10 cellular contexts compared by ENCODE assay signal in genomic region chr12:100388382-100388781, GRCh38. TPM values are rescaled to one million over a fixed set of nuclear protein-coding genes. Genes with fewer than 3 reads are reported as not detected.
"Had no signal": no experiment of that assay in that cellular context is flagged by ENCODE, and none has a peak within 500 bp of the region (broad histone marks: within the 10 kb centered on the region; RNA-seq: fewer than 3 reads in every experiment).

No MANE protein-coding gene starts in this region.

- FAIRE-seq: HTR-8/SVneo, K562 had no signal

- DNase-seq: IMR-90, KBM-7, KG1 had no signal

- H3K9ac ChIP-seq: KMS-11 had no signal

- ATAC-seq: K562 had no signal

- H3K27ac ChIP-seq: HL-60, KMS-11 had no signal

- H3K4me2 ChIP-seq: KMS-11 had no signal

- H3K4me3 ChIP-seq: K562 had no signal

RNA-seq across cellular contexts. Expression of gene SLC17A8, which starts 31.5 kb away (rescaled TPM):
- total RNA-seq: HT-29, HT1080, IMR-90, K562 had no signal
- polyA plus RNA-seq: IgD-negative memory B cell, IMR-90 had no signal
